In the genomic region with DNA sequence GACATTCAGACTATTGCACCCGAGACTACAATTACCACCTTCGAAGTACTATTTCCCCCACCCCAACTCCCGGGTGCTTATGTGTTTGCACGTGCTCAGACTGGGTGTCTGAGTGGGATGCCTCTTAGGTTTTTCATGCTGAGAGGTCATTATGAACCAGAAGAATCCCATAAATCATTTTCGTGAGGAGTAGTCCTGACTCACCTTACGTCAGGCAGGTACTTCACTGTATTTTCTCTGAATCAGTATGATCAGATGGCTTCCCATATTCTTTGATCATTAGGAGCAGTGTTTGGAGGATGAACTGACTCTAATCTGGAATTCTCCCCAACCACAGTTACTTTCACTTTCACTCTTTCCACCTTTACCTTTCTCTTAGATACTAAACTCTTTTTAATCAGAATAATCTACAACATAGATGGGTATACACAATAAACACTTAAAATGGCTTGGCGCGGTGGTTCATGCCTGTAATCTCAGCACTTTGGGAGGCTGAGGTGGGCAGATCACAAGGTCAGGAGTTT, we compare ENCODE assay signal across 12 cellular contexts. TPM values are rescaled to one million over a fixed set of nuclear protein-coding genes. Genes with fewer than 3 reads are reported as not detected.
DNase-seq lines count a peak whose midpoint lies in the region; ATAC-seq lines count a peak whose summit lies in the region.
"Had no signal": no experiment of that assay in that cellular context is flagged by ENCODE, and none has a peak within 500 bp of the region (broad histone marks: within the 10 kb centered on the region; RNA-seq: fewer than 3 reads in every experiment).

No MANE protein-coding gene starts in this region.

- peaks cover 16% of the 10 kb centered on the region for H3K9me3 Mint-ChIP-seq in activated naive CD4-positive, alpha-beta T cell treated with anti-CD3 and anti-CD28 coated beads for 36 hours
- no peaks in the 10 kb centered on the region for H3K9me3 Mint-ChIP-seq in stimulated activated effector memory CD8-positive, alpha-beta T cell treated with anti-CD3 and anti-CD28 coated beads, Interleukin-12 subunit alpha, Interleukin-12 subunit beta, amount 100 ng/mL, for 72 hours

- no peaks in the 10 kb centered on the region for H3K27me3 Mint-ChIP-seq in activated naive CD4-positive, alpha-beta T cell treated with anti-CD3 and anti-CD28 coated beads for 36 hours (ENCODE audit: low read depth)

- peaks cover 5% of the 10 kb centered on the region for H3K9me3 ChIP-seq in effector memory CD4-positive, alpha-beta T cell (ENCODE audit: control insufficient read depth, low read length)

- H3K27ac ChIP-seq in effector memory CD4-positive, alpha-beta T cell (ENCODE audit: insufficient read depth, low read length, poor library complexity, severe bottlenecking), result no peak overlapping the region

- H3K4me1 ChIP-seq in effector memory CD4-positive, alpha-beta T cell (ENCODE audit: control insufficient read depth, insufficient read depth, low read length, poor library complexity, severe bottlenecking), result peaks cover 10% of the 10 kb centered on the region

- H3K4me3 Mint-ChIP-seq in activated naive CD4-positive, alpha-beta T cell treated with anti-CD3 and anti-CD28 coated beads for 36 hours, result no peak overlapping the region
- H3K4me3 Mint-ChIP-seq in stimulated activated effector memory CD8-positive, alpha-beta T cell treated with anti-CD3 and anti-CD28 coated beads, Interleukin-12 subunit alpha, Interleukin-12 subunit beta, amount 100 ng/mL, for 72 hours, result peak overlapping the region; percentile 37

- H3K27ac Mint-ChIP-seq in activated naive CD4-positive, alpha-beta T cell treated with anti-CD3 and anti-CD28 coated beads for 36 hours, result peak overlapping the region; percentile 68
- H3K27ac Mint-ChIP-seq in stimulated activated effector memory CD8-positive, alpha-beta T cell treated with anti-CD3 and anti-CD28 coated beads, Interleukin-12 subunit alpha, Interleukin-12 subunit beta, amount 100 ng/mL, for 72 hours, result no peak overlapping the region

- H3K36me3 Mint-ChIP-seq in activated naive CD4-positive, alpha-beta T cell treated with anti-CD3 and anti-CD28 coated beads for 36 hours (ENCODE audit: low read depth), result peaks cover 14% of the 10 kb centered on the region
- H3K36me3 Mint-ChIP-seq in stimulated activated effector memory CD8-positive, alpha-beta T cell treated with anti-CD3 and anti-CD28 coated beads, Interleukin-12 subunit alpha, Interleukin-12 subunit beta, amount 100 ng/mL, for 72 hours, result no peaks in the 10 kb centered on the region

- no peaks in the 10 kb centered on the region for H3K27me3 ChIP-seq in effector memory CD4-positive, alpha-beta T cell (replicated peaks; ENCODE audit: control insufficient read depth, insufficient read depth, low read length, poor library complexity, severe bottlenecking)

- peak overlapping the region; percentile 8 for H3K4me3 ChIP-seq in effector memory CD4-positive, alpha-beta T cell (ENCODE audit: insufficient read depth, low read depth, low read length, poor library complexity, severe bottlenecking)

- DNase-seq in activated naive CD4-positive, alpha-beta T cell treated with anti-CD3 and anti-CD28 coated beads for 36 hours, result no peak
- no peak for DNase-seq in activated naive CD4-positive, alpha-beta T cell (lab: John Stamatoyannopoulos, UW)
- peak; percentile 29 for DNase-seq in NCI-H510A (lab: John Stamatoyannopoulos, UW)
- DNase-seq in effector memory CD4-positive, alpha-beta T cell, result no peak
- DNase-seq in stimulated activated effector memory CD8-positive, alpha-beta T cell treated with anti-CD3 and anti-CD28 coated beads, Interleukin-12 subunit alpha, Interleukin-12 subunit beta, amount 100 ng/mL, for 72 hours (ENCODE audit: low spot score in 2 of 2), result no peak
- DNase-seq in mucosa of gallbladder (ENCODE audit: low spot score), result no peak
- no peak for DNase-seq in stimulated activated CD4-positive, alpha-beta T cell treated with anti-CD3 and anti-CD28 coated beads, Interleukin-12 subunit alpha, Interleukin-12 subunit beta, amount 100 ng/mL, for 4 hours
- DNase-seq: activated CD4-positive, CD25-positive, alpha-beta regulatory T cell; NCI-H226; posterior cingulate gyrus; stimulated activated CD4-positive, alpha-beta T cell treated with anti-CD3 and anti-CD28 coated beads, Interleukin-15, amount 100 ng/mL, for 24 hours had no signal

- intact Hi-C loops in activated naive CD4-positive, alpha-beta T cell treated with anti-CD3 and anti-CD28 coated beads for 36 hours (cut with micrococcal nuclease), result no loop called here

- ATAC-seq in stimulated activated effector memory CD8-positive, alpha-beta T cell treated with anti-CD3 and anti-CD28 coated beads, Interleukin-12 subunit alpha, Interleukin-12 subunit beta, amount 100 ng/mL, for 72 hours, result no peak
- ATAC-seq in HG03342 (IDR thresholded peaks at IDR 0.05; ENCODE audit: unreplicated experiment), result no peak

- H3K36me3 ChIP-seq in effector memory CD4-positive, alpha-beta T cell (ENCODE audit: control insufficient read depth, insufficient read depth, low read length), result no peaks in the 10 kb centered on the region

- H3K4me1 Mint-ChIP-seq in activated naive CD4-positive, alpha-beta T cell treated with anti-CD3 and anti-CD28 coated beads for 36 hours (ENCODE audit: low read depth), result peaks cover 73% of the 10 kb centered on the region
- H3K4me1 Mint-ChIP-seq in stimulated activated effector memory CD8-positive, alpha-beta T cell treated with anti-CD3 and anti-CD28 coated beads, Interleukin-12 subunit alpha, Interleukin-12 subunit beta, amount 100 ng/mL, for 72 hours, result peaks cover 32% of the 10 kb centered on the region

- CTCF ChIA-PET in activated naive CD4-positive, alpha-beta T cell treated with anti-CD3 and anti-CD28 coated beads for 36 hours (lab: Charles Lee), result interaction anchor here (0.6 to 1.0 kb wide), 2 partner anchors 28 to 137 kb away, joined by 3 read pairs; no protein-coding TSS in a partner anchor

RNA-seq across cellular contexts. Expression of a gene that starts 38.4 kb away (rescaled TPM):
- total RNA-seq in activated naive CD4-positive, alpha-beta T cell treated with anti-CD3 and anti-CD28 coated beads for 36 hours, result 10 to 100 TPM; 53.9 to 54.6 TPM
- 4.8 TPM for total RNA-seq in mucosa of gallbladder

RNA-seq across cellular contexts. Expression of a gene that starts 56.0 kb away (rescaled TPM):
- total RNA-seq in activated naive CD4-positive, alpha-beta T cell treated with anti-CD3 and anti-CD28 coated beads for 36 hours, result 10 to 100 TPM; 39.2 to 40.5 TPM
- 38.2 TPM for total RNA-seq in mucosa of gallbladder
